In the genomic region with DNA sequence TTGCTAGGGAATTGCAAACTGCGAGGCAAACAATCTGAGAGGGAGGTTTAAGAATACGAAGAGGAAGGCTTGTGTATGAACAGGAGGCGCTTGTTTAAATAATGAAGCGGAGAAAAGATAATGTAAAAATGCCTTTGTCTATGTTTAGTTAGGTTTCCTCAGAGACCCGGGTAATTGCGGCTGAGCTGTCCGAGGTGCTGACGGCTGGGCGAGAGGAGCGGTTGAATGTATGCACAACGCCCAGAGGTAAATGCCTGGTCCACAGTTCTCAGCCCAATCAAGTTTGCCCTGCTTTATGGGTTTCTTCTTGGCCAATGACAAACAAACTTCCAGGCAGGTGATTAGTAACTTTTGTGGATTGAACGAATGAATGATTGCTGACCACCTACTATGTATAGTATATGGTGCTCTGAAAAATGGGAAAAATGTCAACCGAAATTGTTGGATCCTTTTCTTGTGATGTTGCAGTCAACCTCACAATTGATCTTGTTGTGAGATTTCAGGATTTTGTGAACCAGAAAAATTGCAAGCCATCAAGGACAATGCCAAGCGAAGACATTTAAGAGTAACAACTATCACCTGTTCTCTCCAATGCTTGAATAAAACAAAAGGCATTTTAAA, we compare ENCODE assay signal across 9 cellular contexts. TPM values are rescaled to one million over a fixed set of nuclear protein-coding genes. Genes with fewer than 3 reads are reported as not detected.
A peak's percentile ranks its signal among the peaks of the same experiment; 100 is the strongest.
DNase-seq lines count a peak whose midpoint lies in the region; ATAC-seq and TF ChIP-seq lines count a peak whose summit lies in the region.
"Had no signal": no experiment of that assay in that cellular context is flagged by ENCODE, and none has a peak within 500 bp of the region (broad histone marks: within the 10 kb centered on the region; RNA-seq: fewer than 3 reads in every experiment).

No MANE protein-coding gene starts in this region.

- ATAC-seq in CD8-positive, alpha-beta T cell: peak; percentile 42
- ATAC-seq in left ventricle myocardium superior (no peak), GM21825 (IDR thresholded peaks at IDR 0.05; ENCODE audit: unreplicated experiment) (no peak)

- no peaks in the 10 kb centered on the region for H3K27me3 ChIP-seq in CD8-positive, alpha-beta T cell (ENCODE audit: insufficient read depth, low read length)
- H3K27me3 ChIP-seq in Karpas-422 (ENCODE audit: low read length): no peaks in the 10 kb centered on the region

- H3K79me2 ChIP-seq in Karpas-422 (ENCODE audit: low read length): no peaks in the 10 kb centered on the region
- H3K79me2 ChIP-seq: parathyroid adenoma had no signal

- H3K4me1 ChIP-seq in CD8-positive, alpha-beta T cell (ENCODE audit: insufficient read depth, low read length): no peaks in the 10 kb centered on the region
- H3K4me1 ChIP-seq in Karpas-422 (ENCODE audit: low read length): no peaks in the 10 kb centered on the region
- H3K4me1 ChIP-seq: parathyroid adenoma had no signal

- no peaks in the 10 kb centered on the region for H4K20me1 ChIP-seq in Karpas-422 (ENCODE audit: insufficient read depth, low read depth, low read length)

- H2AFZ ChIP-seq in Karpas-422 (ENCODE audit: low read length): no peak overlapping the region
- H2AFZ ChIP-seq: parathyroid adenoma had no signal

- H3K4me2 ChIP-seq in Karpas-422 (ENCODE audit: low read depth, low read length, poor library complexity, severe bottlenecking): no peak overlapping the region

- POLR2A ChIA-PET in CD8-positive, alpha-beta T cell (lab: Charles Lee): no interaction called here

- no peaks in the 10 kb centered on the region for H3K36me3 Mint-ChIP-seq in CD8-positive, alpha-beta T cell

- H3K9me3 ChIP-seq in CD8-positive, alpha-beta T cell (ENCODE audit: low read length): no peaks in the 10 kb centered on the region
- H3K9me3 ChIP-seq in Karpas-422 (ENCODE audit: low read length): no peaks in the 10 kb centered on the region

- H3K4me3 Mint-ChIP-seq in CD8-positive, alpha-beta T cell: no peak overlapping the region

- no peak for TF ChIP-seq CTCF in CD8-positive, alpha-beta T cell (IDR thresholded peaks at IDR 0.05)

- no peak overlapping the region for H3K27ac ChIP-seq in CD8-positive, alpha-beta T cell (ENCODE audit: low read depth, low read length)
- no peak overlapping the region for H3K27ac ChIP-seq in Karpas-422 (ENCODE audit: low read length)
- H3K27ac ChIP-seq: parathyroid adenoma had no signal

- H3K27ac Mint-ChIP-seq in CD8-positive, alpha-beta T cell: no peak overlapping the region

- H3K9me2 ChIP-seq in Karpas-422 (replicated peaks; ENCODE audit: insufficient read depth, low read length): no peaks in the 10 kb centered on the region

- H3K4me1 Mint-ChIP-seq in CD8-positive, alpha-beta T cell (ENCODE audit: low read depth): no peaks in the 10 kb centered on the region

- no peaks in the 10 kb centered on the region for H3K36me3 ChIP-seq in CD8-positive, alpha-beta T cell (ENCODE audit: insufficient read depth, low read length)
- no peaks in the 10 kb centered on the region for H3K36me3 ChIP-seq in Karpas-422 (ENCODE audit: insufficient read depth, low read length)

- H3K27me3 Mint-ChIP-seq in CD8-positive, alpha-beta T cell (ENCODE audit: low read depth): peaks cover 64% of the 10 kb centered on the region

- H3K4me3 ChIP-seq in CD8-positive, alpha-beta T cell (ENCODE audit: low read depth, low read length): no peak overlapping the region
- H3K4me3 ChIP-seq in Karpas-422 (ENCODE audit: low read length): no peak overlapping the region

- DNase-seq in CD8-positive, alpha-beta T cell: peak in 5 of 7 experiments; percentile 14 to 47 (median 40)
- peak; percentile 78 for DNase-seq in Karpas-422
- DNase-seq in activated T-cell treated with anti-CD3 and anti-CD28 coated beads, Interleukin-2, amount 50 U/mL, for 1 hour: peak; percentile 45
- peak; percentile 63 for DNase-seq in left ventricle myocardium superior
- peak; percentile 60 for DNase-seq in stimulated activated CD8-positive, alpha-beta memory T cell treated with anti-CD3 and anti-CD28 coated beads, Interleukin-4, amount 100 ng/mL, for 48 hours
- DNase-seq in NCI-H1694 treated with DMSO at 0.1 percent for 48 hours (lab: John Stamatoyannopoulos, UW): no peak
- no peak for DNase-seq in NCI-H510A (lab: John Stamatoyannopoulos, UW)

- intact Hi-C loops in CD8-positive, alpha-beta T cell (cut with DNase I, micrococcal nuclease): no loop called here
- intact Hi-C loops in left ventricle myocardium superior (cut with micrococcal nuclease): no loop called here

- CTCF ChIA-PET in CD8-positive, alpha-beta T cell (lab: Charles Lee): no interaction called here

- H3K9ac ChIP-seq in Karpas-422 (ENCODE audit: low read length): no peak overlapping the region
- H3K9ac ChIP-seq: parathyroid adenoma had no signal

- no peaks in the 10 kb centered on the region for H3K9me3 Mint-ChIP-seq in CD8-positive, alpha-beta T cell

RNA-seq across cellular contexts. Expression of gene SLC32A1, which starts 38.3 kb away (rescaled TPM):
- under 1 TPM in 1 of 2 experiments, not detected in 1; 0.16 TPM for total RNA-seq in CD8-positive, alpha-beta T cell
- total RNA-seq in Karpas-422 (2014; rRNA removed; shearing (Covaris generic); ENCODE audit: low replicate concordance): not detected in 2 replicates
- total RNA-seq in left ventricle myocardium superior: not detected

Comparison
In these comparisons a context has a peak if more than half of its experiments do, and no peak if none do; other contexts are left out.
1. DNase-seq: peak in CD8-positive, alpha-beta T cell (5 of 7), Karpas-422 (single experiment), activated T-cell treated with anti-CD3 and anti-CD28 coated beads, Interleukin-2, amount 50 U/mL, for 1 hour (single experiment), left ventricle myocardium superior (single experiment) and stimulated activated CD8-positive, alpha-beta memory T cell treated with anti-CD3 and anti-CD28 coated beads, Interleukin-4, amount 100 ng/mL, for 48 hours (single experiment); none in NCI-H1694 treated with DMSO at 0.1 percent for 48 hours (single experiment) and NCI-H510A (single experiment).